Comparison of ENCODE assay signal across 11 cellular contexts in the genomic region with DNA sequence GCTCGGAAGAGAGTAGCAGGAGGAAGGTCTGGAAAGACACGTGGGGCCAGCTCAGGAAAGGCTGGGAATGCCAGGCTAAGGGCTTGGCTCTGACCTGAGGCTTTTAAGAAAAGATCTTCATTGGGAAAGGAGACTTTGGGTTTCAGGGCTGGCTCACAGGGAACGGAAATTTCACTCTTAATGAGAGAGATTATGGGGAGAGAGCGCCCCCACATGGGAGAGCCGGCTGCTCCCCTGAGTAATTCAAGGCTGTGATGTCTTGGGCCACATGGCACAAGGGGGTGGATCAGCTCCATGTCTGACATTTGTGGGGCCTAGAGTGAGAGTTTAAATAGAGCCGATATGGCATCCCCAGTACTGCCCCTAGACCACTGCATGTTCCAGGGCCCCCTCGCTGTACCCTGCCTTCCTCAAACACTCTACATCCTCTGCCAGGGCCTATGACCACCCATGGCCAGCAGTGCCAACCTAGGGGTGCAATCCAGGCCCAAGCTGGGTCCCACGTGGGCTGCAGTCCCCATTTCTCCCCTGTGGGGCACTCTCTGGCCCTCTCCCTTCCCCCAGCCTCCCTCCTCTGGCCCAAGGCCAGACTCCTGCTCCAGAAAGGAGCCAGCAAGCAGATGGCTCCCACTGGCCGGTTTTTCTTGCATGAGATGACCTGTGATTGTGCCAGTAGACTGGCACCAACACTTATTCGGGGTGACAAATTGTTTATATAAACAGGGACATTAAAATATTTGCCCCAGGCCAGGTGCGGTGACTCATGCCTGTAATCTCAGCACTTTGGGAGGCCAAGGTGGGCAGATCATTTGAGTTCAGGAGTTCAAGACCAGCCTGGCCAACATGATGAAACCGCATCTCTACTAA.
DNase-seq lines count a peak whose midpoint lies in the region; TF ChIP-seq lines count a peak whose summit lies in the region.
"Had no signal": no experiment of that assay in that cellular context is flagged by ENCODE, and none has a peak within 500 bp of the region (broad histone marks: within the 10 kb centered on the region; RNA-seq: fewer than 3 reads in every experiment).

No MANE protein-coding gene starts in this region.

- no peak overlapping the region for H3K27ac Mint-ChIP-seq in nephron progenitor cell
- H3K27ac Mint-ChIP-seq: immature natural killer cell had no signal

- TF ChIP-seq CTCF in Peyer's patch (IDR thresholded peaks at IDR 0.05) (peak in 4 of 6 experiments; percentile 25 to 74 (median 70)), nephron progenitor cell (IDR thresholded peaks at IDR 0.05) (peak; percentile 41)

- DNase-seq in NCI-H82 (lab: John Stamatoyannopoulos, UW) = peak; percentile 17
- no peak for DNase-seq in NCI-H82 treated with DMSO at 0.1 percent for 48 hours (lab: John Stamatoyannopoulos, UW; ENCODE audit: unreplicated experiment)
- peak; percentile 82 for DNase-seq in H7
- peak in 2 of 3 donors; percentile 78 to 80 for DNase-seq in Peyer's patch
- peak; percentile 58 for DNase-seq in nephron progenitor cell
- DNase-seq in NCI-H510A treated with DMSO at 0.1 percent for 48 hours (lab: John Stamatoyannopoulos, UW) = no peak
- no peak for DNase-seq in epidermal melanocyte (ENCODE audit: insufficient read length, low spot score)
- DNase-seq in nucleus accumbens (lab: John Stamatoyannopoulos, UW) = no peak
- DNase-seq: immature natural killer cell, NCI-H748 treated with DMSO at 0.1 percent for 48 hours had no signal

- no peaks in the 10 kb centered on the region for H3K4me1 Mint-ChIP-seq in nephron progenitor cell
- H3K4me1 Mint-ChIP-seq: immature natural killer cell had no signal

- peaks cover 83% of the 10 kb centered on the region for H3K27me3 Mint-ChIP-seq in nephron progenitor cell (ENCODE audit: low read depth, poor library complexity)

- H3K9me3 Mint-ChIP-seq in nephron progenitor cell = peaks cover 14% of the 10 kb centered on the region

- no peak overlapping the region for H3K4me3 Mint-ChIP-seq in nephron progenitor cell
- H3K4me3 Mint-ChIP-seq: immature natural killer cell had no signal

- H3K27ac ChIP-seq in Peyer's patch = peak overlapping the region in 1 of 4 donors; percentile 53
- H3K27ac ChIP-seq: upper lobe of left lung had no signal

- H3K27me3 ChIP-seq in H7 (ENCODE audit: control insufficient read depth, insufficient read depth, low read length) (no peaks in the 10 kb centered on the region), Peyer's patch (no peaks in the 10 kb centered on the region)
- H3K27me3 ChIP-seq: upper lobe of left lung had no signal

- no peaks in the 10 kb centered on the region for H3K4me1 ChIP-seq in Peyer's patch
- H3K4me1 ChIP-seq: upper lobe of left lung had no signal

- H3K36me3 ChIP-seq in H7 (replicated peaks; ENCODE audit: control insufficient read depth, insufficient read depth, low read length) (no peaks in the 10 kb centered on the region), Peyer's patch (no peaks in the 10 kb centered on the region)
- H3K36me3 ChIP-seq: upper lobe of left lung had no signal

- TF ChIP-seq POLR2A in Peyer's patch (IDR thresholded peaks at IDR 0.05) = no peak

- H3K9me3 ChIP-seq in Peyer's patch = no peaks in the 10 kb centered on the region
- H3K9me3 ChIP-seq: upper lobe of left lung had no signal

- H3K4me3 ChIP-seq in H7 (ENCODE audit: insufficient read depth, low read depth, low read length) (no peak overlapping the region), Peyer's patch (no peak overlapping the region)
- H3K4me3 ChIP-seq: upper lobe of left lung had no signal

- no peaks in the 10 kb centered on the region for H3K36me3 Mint-ChIP-seq in nephron progenitor cell (ENCODE audit: low read depth)
- H3K36me3 Mint-ChIP-seq: immature natural killer cell had no signal

Comparison
In these comparisons a context has a peak if more than half of its experiments do, and no peak if none do; other contexts are left out.
1. DNase-seq: peak in NCI-H82 (single experiment), H7 (single experiment), Peyer's patch (2 of 3) and nephron progenitor cell (single experiment); none in NCI-H82 treated with DMSO at 0.1 percent for 48 hours (single experiment), NCI-H510A treated with DMSO at 0.1 percent for 48 hours (single experiment), epidermal melanocyte (single experiment) and nucleus accumbens (0 of 56).